Comparison of ENCODE assay signal across 1 cellular context in the genomic region with DNA sequence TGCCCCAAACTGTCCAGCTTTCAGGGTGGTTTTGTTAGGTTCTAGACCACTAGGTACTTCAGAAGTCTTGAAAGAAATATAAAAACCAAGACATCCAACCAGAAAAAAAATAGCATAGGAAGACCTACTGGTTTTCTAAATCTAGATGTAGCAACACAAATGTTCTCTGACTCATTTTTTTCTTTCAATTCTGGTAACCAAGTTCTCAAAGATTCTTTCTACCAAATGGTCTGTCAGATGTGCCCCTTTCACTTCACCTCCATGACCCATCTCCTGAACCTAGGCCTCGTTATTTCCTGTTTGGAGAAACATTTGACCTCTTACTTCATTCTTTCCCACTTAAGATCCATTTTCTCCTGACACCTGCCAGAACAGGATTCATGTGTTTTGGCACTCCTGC.
TF ChIP-seq lines count a peak whose summit lies in the region.

No MANE protein-coding gene starts in this region.

TF ChIP-seq in SK-N-SH, 30 proteins besides CTCF, POLR2A, EP300 and RAD21 (continued from another document):
- TF ChIP-seq, protein P1, sequence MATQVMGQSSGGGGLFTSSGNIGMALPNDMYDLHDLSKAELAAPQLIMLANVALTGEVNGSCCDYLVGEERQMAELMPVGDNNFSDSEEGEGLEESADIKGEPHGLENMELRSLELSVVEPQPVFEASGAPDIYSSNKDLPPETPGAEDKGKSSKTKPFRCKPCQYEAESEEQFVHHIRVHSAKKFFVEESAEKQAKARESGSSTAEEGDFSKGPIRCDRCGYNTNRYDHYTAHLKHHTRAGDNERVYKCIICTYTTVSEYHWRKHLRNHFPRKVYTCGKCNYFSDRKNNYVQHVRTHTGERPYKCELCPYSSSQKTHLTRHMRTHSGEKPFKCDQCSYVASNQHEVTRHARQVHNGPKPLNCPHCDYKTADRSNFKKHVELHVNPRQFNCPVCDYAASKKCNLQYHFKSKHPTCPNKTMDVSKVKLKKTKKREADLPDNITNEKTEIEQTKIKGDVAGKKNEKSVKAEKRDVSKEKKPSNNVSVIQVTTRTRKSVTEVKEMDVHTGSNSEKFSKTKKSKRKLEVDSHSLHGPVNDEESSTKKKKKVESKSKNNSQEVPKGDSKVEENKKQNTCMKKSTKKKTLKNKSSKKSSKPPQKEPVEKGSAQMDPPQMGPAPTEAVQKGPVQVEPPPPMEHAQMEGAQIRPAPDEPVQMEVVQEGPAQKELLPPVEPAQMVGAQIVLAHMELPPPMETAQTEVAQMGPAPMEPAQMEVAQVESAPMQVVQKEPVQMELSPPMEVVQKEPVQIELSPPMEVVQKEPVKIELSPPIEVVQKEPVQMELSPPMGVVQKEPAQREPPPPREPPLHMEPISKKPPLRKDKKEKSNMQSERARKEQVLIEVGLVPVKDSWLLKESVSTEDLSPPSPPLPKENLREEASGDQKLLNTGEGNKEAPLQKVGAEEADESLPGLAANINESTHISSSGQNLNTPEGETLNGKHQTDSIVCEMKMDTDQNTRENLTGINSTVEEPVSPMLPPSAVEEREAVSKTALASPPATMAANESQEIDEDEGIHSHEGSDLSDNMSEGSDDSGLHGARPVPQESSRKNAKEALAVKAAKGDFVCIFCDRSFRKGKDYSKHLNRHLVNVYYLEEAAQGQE (IDR thresholded peaks at IDR 0.05; ENCODE audit: low read depth, low read length) = no peak
- no peak for TF ChIP-seq ELF1 (IDR thresholded peaks at IDR 0.05)
- TF ChIP-seq FOSL2 (IDR thresholded peaks at IDR 0.05; ENCODE audit: borderline replicate concordance, low read depth) = no peak
- TF ChIP-seq MXI1 (IDR thresholded peaks at IDR 0.05; ENCODE audit: low read depth, low read length) = no peak
- TF ChIP-seq, protein P2, sequence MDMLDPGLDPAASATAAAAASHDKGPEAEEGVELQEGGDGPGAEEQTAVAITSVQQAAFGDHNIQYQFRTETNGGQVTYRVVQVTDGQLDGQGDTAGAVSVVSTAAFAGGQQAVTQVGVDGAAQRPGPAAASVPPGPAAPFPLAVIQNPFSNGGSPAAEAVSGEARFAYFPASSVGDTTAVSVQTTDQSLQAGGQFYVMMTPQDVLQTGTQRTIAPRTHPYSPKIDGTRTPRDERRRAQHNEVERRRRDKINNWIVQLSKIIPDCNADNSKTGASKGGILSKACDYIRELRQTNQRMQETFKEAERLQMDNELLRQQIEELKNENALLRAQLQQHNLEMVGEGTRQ (IDR thresholded peaks at IDR 0.05; ENCODE audit: borderline replicate concordance, low read depth, low read length) = no peak
- no peak for TF ChIP-seq NFIC (IDR thresholded peaks at IDR 0.05; ENCODE audit: borderline replicate concordance)
- no peak for TF ChIP-seq POLR2AphosphoS5 (IDR thresholded peaks at IDR 0.05; ENCODE audit: low read depth, low read length)
TF ChIP-seq in SK-N-SH: peak in this region for 0.
